Comparison of ENCODE assay signal across 11 cellular contexts in genomic region chr10:112187527-112187926, GRCh38.
"Had no signal": no experiment of that assay in that cellular context is flagged by ENCODE, and none has a peak within 500 bp of the region (broad histone marks: within the 10 kb centered on the region; RNA-seq: fewer than 3 reads in every experiment).

No MANE protein-coding gene starts in this region.

- H3K9me3 ChIP-seq: HAP-1 had no signal

- H3K4me2 ChIP-seq: GM23338 had no signal

- H3K4me3 ChIP-seq: GM23248, GM23338, HAP-1 had no signal

- H2AFZ ChIP-seq: GM23248, GM23338 had no signal

- DNase-seq: GM23248, GOT3, H7, H9, HCEC 1CT, HFFc6 had no signal

- H3K36me3 ChIP-seq: HAP-1 had no signal

- FAIRE-seq: H1, H54 had no signal

- H3K9ac ChIP-seq: GM23248 had no signal

- H3K27ac ChIP-seq: GM23248 had no signal

- ATAC-seq: GM23338, HCT116 had no signal
